8 cellular contexts compared by ENCODE assay signal in genomic region chr17:39618252-39618913, GRCh38. TPM values are rescaled to one million over a fixed set of nuclear protein-coding genes. Genes with fewer than 3 reads are reported as not detected.
DNase-seq lines count a peak whose midpoint lies in the region; ATAC-seq and TF ChIP-seq lines count a peak whose summit lies in the region.

No MANE protein-coding gene starts in this region.

- H3K4me3 Mint-ChIP-seq in effector memory CD8-positive, alpha-beta T cell: peak overlapping the region; percentile 83 to 87
- H3K4me3 Mint-ChIP-seq in neural progenitor cell: peak overlapping the region; percentile 87

- H3K9ac ChIP-seq in OCI-LY3 (ENCODE audit: low read length): peak overlapping the region; percentile 77
- H3K9ac ChIP-seq in neural progenitor cell: no peak overlapping the region

- peaks cover 25 to 27% of the 10 kb centered on the region in 2 donors for H3K27me3 Mint-ChIP-seq in effector memory CD8-positive, alpha-beta T cell
- peaks cover 58% of the 10 kb centered on the region for H3K27me3 Mint-ChIP-seq in neural progenitor cell (ENCODE audit: insufficient read depth, low read depth)

- H3K27ac Mint-ChIP-seq in effector memory CD8-positive, alpha-beta T cell: peak overlapping the region in 1 of 2 donors; percentile 75
- H3K27ac Mint-ChIP-seq in neural progenitor cell: no peak overlapping the region

- H3F3A ChIP-seq in neural progenitor cell (ENCODE audit: low read depth): peaks cover 14% of the 10 kb centered on the region

- H3K9me3 Mint-ChIP-seq in effector memory CD8-positive, alpha-beta T cell: no peaks in the 10 kb centered on the region
- no peaks in the 10 kb centered on the region for H3K9me3 Mint-ChIP-seq in neural progenitor cell

- H2AFZ ChIP-seq in OCI-LY3 (ENCODE audit: low read depth, low read length): peak overlapping the region; percentile 80
- no peak overlapping the region for H2AFZ ChIP-seq in neural progenitor cell (replicated peaks)

- H3K27me3 ChIP-seq in OCI-LY3 (ENCODE audit: low read depth, low read length) (no peaks in the 10 kb centered on the region), neural progenitor cell (peaks cover 91% of the 10 kb centered on the region)

- no peaks in the 10 kb centered on the region for H3K79me2 ChIP-seq in OCI-LY3 (ENCODE audit: low read length)
- H3K79me2 ChIP-seq in neural progenitor cell (ENCODE audit: low read depth): no peaks in the 10 kb centered on the region

- H3K4me1 Mint-ChIP-seq in effector memory CD8-positive, alpha-beta T cell (ENCODE audit: low read depth in 2 of 2): peaks cover 22 to 24% of the 10 kb centered on the region in 2 donors
- H3K4me1 Mint-ChIP-seq in neural progenitor cell: peaks cover 13% of the 10 kb centered on the region

- DNase-seq in NCI-H2227 (lab: John Stamatoyannopoulos, UW; ENCODE audit: unreplicated experiment) (peak; percentile 44), NCI-H2227 treated with DMSO at 0.1 percent for 48 hours (lab: John Stamatoyannopoulos, UW) (no peak), neural progenitor cell (ENCODE audit: low spot score) (no peak), GM10266 (ENCODE audit: extremely low spot score) (no peak), KG1 (lab: John Stamatoyannopoulos, UW) (no peak)
- DNase-seq in effector memory CD8-positive, alpha-beta T cell: no peak

- H3K4me3 ChIP-seq in OCI-LY3 (ENCODE audit: low read length) (peak overlapping the region; percentile 84), neural progenitor cell (peak overlapping the region; percentile 64)

- H3K27ac ChIP-seq in OCI-LY3 (ENCODE audit: low read length): peak overlapping the region; percentile 19; the same call in 1 of the 2 replicates
- no peak overlapping the region for H3K27ac ChIP-seq in neural progenitor cell

- H3K9me3 ChIP-seq in OCI-LY3 (ENCODE audit: insufficient read depth, low read length) (no peaks in the 10 kb centered on the region), neural progenitor cell (ENCODE audit: low read depth) (no peaks in the 10 kb centered on the region)

- H4K20me1 ChIP-seq in OCI-LY3 (ENCODE audit: insufficient read depth, low read length) (no peaks in the 10 kb centered on the region), neural progenitor cell (ENCODE audit: low read depth) (peaks cover 10% of the 10 kb centered on the region)

- H3K4me1 ChIP-seq in OCI-LY3 (ENCODE audit: low read length): peaks cover 38% of the 10 kb centered on the region
- H3K4me1 ChIP-seq in neural progenitor cell: peaks cover 5% of the 10 kb centered on the region

- H3K36me3 ChIP-seq in OCI-LY3 (replicated peaks; ENCODE audit: low read depth, low read length) (no peaks in the 10 kb centered on the region), neural progenitor cell (no peaks in the 10 kb centered on the region)

- H3K4me2 ChIP-seq in OCI-LY3 (ENCODE audit: low read length): peak overlapping the region; percentile 94
- H3K4me2 ChIP-seq in neural progenitor cell: peak overlapping the region; percentile 96

- peaks cover 2% of the 10 kb centered on the region for H3K36me3 Mint-ChIP-seq in effector memory CD8-positive, alpha-beta T cell (ENCODE audit: insufficient read depth)
- no peaks in the 10 kb centered on the region for H3K36me3 Mint-ChIP-seq in neural progenitor cell

- TF ChIP-seq CTCF in OCI-LY3 (IDR thresholded peaks at IDR 0.05; ENCODE audit: low read depth, low read length): no peak
- TF ChIP-seq CTCF in neural progenitor cell (IDR thresholded peaks at IDR 0.05): no peak
- no peak for TF ChIP-seq CTCF in GM10266 (IDR thresholded peaks at IDR 0.05; ENCODE audit: control insufficient read depth, insufficient read depth, low read depth, missing control alignments)

- no peak for ATAC-seq in effector memory CD8-positive, alpha-beta T cell (replicated peaks)
- no peak for ATAC-seq in GM18520 (IDR thresholded peaks at IDR 0.05; ENCODE audit: unreplicated experiment)

RNA-seq across cellular contexts. Expression of gene PPP1R1B, which starts 8.4 kb away (rescaled TPM):
- 0.90 TPM in 1 of 2 replicates, not detected in the other for total RNA-seq in neural progenitor cell (ENCODE audit: low replicate concordance)

RNA-seq across cellular contexts. Expression of gene NEUROD2, which starts 10.7 kb away (rescaled TPM):
- total RNA-seq in neural progenitor cell (ENCODE audit: low replicate concordance): not detected in 2 replicates

RNA-seq across cellular contexts. Expression of gene STARD3, which starts 18.6 kb away (rescaled TPM):
- 21.5 and 54.9 TPM in 2 replicates for total RNA-seq in neural progenitor cell (ENCODE audit: low replicate concordance)

RNA-seq across cellular contexts. Expression of gene TCAP, which starts 46.8 kb away (rescaled TPM):
- total RNA-seq in neural progenitor cell (ENCODE audit: low replicate concordance): 0.19 and 1.3 TPM in 2 replicates

RNA-seq across cellular contexts. Expression of gene PNMT, which starts 49.9 kb away (rescaled TPM):
- 0.28 TPM in 1 of 2 replicates, not detected in the other for total RNA-seq in neural progenitor cell (ENCODE audit: low replicate concordance)
